In genomic region chr1:43945898-43946243, GRCh38 we compare ENCODE assay signal across 2 cellular contexts.
TF ChIP-seq lines count a peak whose summit lies in the region.

No MANE protein-coding gene starts in this region.

TF ChIP-seq in K562, 482 proteins besides CTCF, POLR2A, EP300 and RAD21 (continues in another document):
- TF ChIP-seq ZBTB40 (IDR thresholded peaks at IDR 0.05): peak; percentile 93; the same call in 1 of the 2 replicates
- TF ChIP-seq ZBTB40 (CRISPR knock-in tag; IDR thresholded peaks at IDR 0.05): no peak
- no peak for TF ChIP-seq TCF7 (IDR thresholded peaks at IDR 0.05; ENCODE audit: borderline replicate concordance)
- TF ChIP-seq HEY1 (CRISPR knock-in tag; IDR thresholded peaks at IDR 0.05; ENCODE audit: borderline replicate concordance): no peak
- TF ChIP-seq TEAD1 (CRISPR knock-in tag; IDR thresholded peaks at IDR 0.05): no peak
- TF ChIP-seq ZKSCAN3 (CRISPR knock-in tag; IDR thresholded peaks at IDR 0.05): no peak
- no peak for TF ChIP-seq ZNF696 (CRISPR knock-in tag; conservative IDR thresholded peaks at IDR 0.05)
- no peak for TF ChIP-seq AFF4 (CRISPR knock-in tag; IDR thresholded peaks at IDR 0.05)
- TF ChIP-seq HDAC6 (IDR thresholded peaks at IDR 0.05; ENCODE audit: low read depth, low read length): no peak
- TF ChIP-seq SIN3B (IDR thresholded peaks at IDR 0.05; ENCODE audit: low read depth): 0 out of 2 replicates have a peak, but pooled peaks have one; percentile 8
- TF ChIP-seq ZNF740 (CRISPR knock-in tag; IDR thresholded peaks at IDR 0.05): no peak
- no peak for TF ChIP-seq ZNF740 (tag; IDR thresholded peaks at IDR 0.05)
- no peak for TF ChIP-seq TBL1XR1 (IDR thresholded peaks at IDR 0.05; ENCODE audit: low read length in 2 of 2)

TF ChIP-seq in GM12891, 5 proteins besides CTCF, POLR2A, EP300 and RAD21:
- TF ChIP-seq PAX5 (IDR thresholded peaks at IDR 0.05; ENCODE audit: insufficient read depth, low read length, severe bottlenecking) (no peak), SPI1 (IDR thresholded peaks at IDR 0.05; ENCODE audit: low read depth, low read length) (no peak), POLR2AphosphoS5 (IDR thresholded peaks at IDR 0.05; ENCODE audit: low read depth, low read length) (no peak), TAF1 (IDR thresholded peaks at IDR 0.05; ENCODE audit: low read depth, low read length) (no peak), POU2F2 (IDR thresholded peaks at IDR 0.05; ENCODE audit: low read depth, low read length) (no peak)
TF ChIP-seq in GM12891: peak in this region for 0.
